Comparison of ENCODE assay signal across 8 cellular contexts in genomic region chr12:546920-547845, GRCh38.
DNase-seq lines count a peak whose midpoint lies in the region; ATAC-seq and TF ChIP-seq lines count a peak whose summit lies in the region.

No MANE protein-coding gene starts in this region.

- no peak overlapping the region for H4K91ac ChIP-seq in mesenchymal stem cell (ENCODE audit: low read length)

- TF ChIP-seq CTCF in GM20000 (IDR thresholded peaks at IDR 0.05; ENCODE audit: extremely low read depth, missing control alignments), result peak; percentile 100

- H3K4me3 ChIP-seq in mesenchymal stem cell (ENCODE audit: insufficient read depth in 1 of 2, low read depth in 1 of 2, low read length in 2 of 2), result peak overlapping the region in 1 of 2 experiments; percentile 70

- peaks cover 5% of the 10 kb centered on the region for H3K4me1 ChIP-seq in mesenchymal stem cell (ENCODE audit: control insufficient read depth, insufficient read depth, low read depth, low read length)

- H3K23ac ChIP-seq in mesenchymal stem cell (ENCODE audit: low read length in 2 of 2), result no peak overlapping the region

- H4K8ac ChIP-seq in mesenchymal stem cell (ENCODE audit: low read length), result no peak overlapping the region

- H3K4me2 ChIP-seq in mesenchymal stem cell (ENCODE audit: low read length, poor library complexity, severe bottlenecking), result peak overlapping the region; percentile 38

- H3K27me3 ChIP-seq in mesenchymal stem cell (ENCODE audit: control insufficient read depth in 1 of 2, insufficient read depth in 1 of 2, low read length in 2 of 2), result peaks cover 39 to 79% of the 10 kb centered on the region in 2 experiments

- H2BK15ac ChIP-seq in mesenchymal stem cell (ENCODE audit: low read depth, poor library complexity, severe bottlenecking), result no peak overlapping the region

- peak overlapping the region in 1 of 2 experiments; percentile 95 for H2BK12ac ChIP-seq in mesenchymal stem cell (ENCODE audit: low read length in 2 of 2)

- H3K14ac ChIP-seq in mesenchymal stem cell (ENCODE audit: low read length in 2 of 2), result no peak overlapping the region

- no peaks in the 10 kb centered on the region for H3K36me3 ChIP-seq in mesenchymal stem cell (ENCODE audit: control insufficient read depth in 1 of 2, insufficient read depth in 2 of 2, low read depth in 1 of 2, low read length in 2 of 2)

- H3K4ac ChIP-seq in mesenchymal stem cell (ENCODE audit: low read depth in 1 of 2, low read length in 2 of 2), result no peak overlapping the region

- WGBS in mesenchymal stem cell, result 35% methylated on average over 41 of the region's 44 CpGs

- no peak overlapping the region for H2AK5ac ChIP-seq in mesenchymal stem cell (ENCODE audit: low read length, severe bottlenecking)

- no peaks in the 10 kb centered on the region for H3K79me1 ChIP-seq in mesenchymal stem cell (replicated peaks; ENCODE audit: low read length, poor library complexity, severe bottlenecking)

- no peak for ATAC-seq in HG03175 (IDR thresholded peaks at IDR 0.05; ENCODE audit: unreplicated experiment)

- H3K18ac ChIP-seq in mesenchymal stem cell (ENCODE audit: low read depth in 1 of 2, low read length in 2 of 2), result no peak overlapping the region

- H3K27ac ChIP-seq in mesenchymal stem cell (ENCODE audit: low read length, poor library complexity, severe bottlenecking), result no peak overlapping the region

- no peak overlapping the region for H2BK5ac ChIP-seq in mesenchymal stem cell (ENCODE audit: low read depth, low read length, poor library complexity, severe bottlenecking)

- no peak overlapping the region for H2AFZ ChIP-seq in mesenchymal stem cell (ENCODE audit: low read depth, low read length)

- no peak overlapping the region for H2BK120ac ChIP-seq in mesenchymal stem cell (ENCODE audit: low read depth, low read length)

- no peak overlapping the region for H3K9ac ChIP-seq in mesenchymal stem cell (ENCODE audit: low read length)

- H3K9me3 ChIP-seq in mesenchymal stem cell (ENCODE audit: control insufficient read depth, low read length), result no peaks in the 10 kb centered on the region

- peak; percentile 89 for DNase-seq in AG20443 (ENCODE audit: low spot score)
- DNase-seq in GM20000 (ENCODE audit: low spot score), result peak; percentile 91
- peak; percentile 28 to 86 for DNase-seq in NCI-H446 (lab: John Stamatoyannopoulos, UW)
- peak; percentile 54 to 58 for DNase-seq in activated CD4-positive, alpha-beta T cell treated with anti-CD3 and anti-CD28 coated beads, Interleukin-2, amount 50 U/mL, for 4 hours
- DNase-seq in ecto neural progenitor cell (ENCODE audit: low spot score), result peak; percentile 90
- peak; percentile 52 for DNase-seq in mesenchymal stem cell
- peak; percentile 57 to 59 for DNase-seq in stimulated activated CD8-positive, alpha-beta memory T cell treated with anti-CD3 and anti-CD28 coated beads, Interleukin-15, amount 100 ng/mL, for 48 hours (ENCODE audit: low read depth in 2 of 2)
